In genomic region chr7:108211382-108212201, GRCh38 we compare ENCODE assay signal across 8 cellular contexts.
DNase-seq lines count a peak whose midpoint lies in the region; ATAC-seq and TF ChIP-seq lines count a peak whose summit lies in the region.

No MANE protein-coding gene starts in this region.

- WGBS in ovary, 3 donors, result 79 to 86% (median 82%) methylated on average over 7 of the region's 7 CpGs

- H4K20me1 ChIP-seq in KMS-11 (ENCODE audit: insufficient read depth), result no peaks in the 10 kb centered on the region

- no peak overlapping the region for H3K4me3 Mint-ChIP-seq in activated B cell treated with CpG ODN at 0.5 μM for 24 hours

- no peaks in the 10 kb centered on the region for H3K27me3 ChIP-seq in KMS-11 (ENCODE audit: insufficient read depth, low read depth)
- H3K27me3 ChIP-seq in ovary, result no peaks in the 10 kb centered on the region

- no peaks in the 10 kb centered on the region for H3K36me3 Mint-ChIP-seq in activated B cell treated with CpG ODN at 0.5 μM for 24 hours (ENCODE audit: low read depth)

- no peak for TF ChIP-seq EP300 in ovary (IDR thresholded peaks at IDR 0.05)

- peaks cover 12% of the 10 kb centered on the region for H3K4me1 Mint-ChIP-seq in activated B cell treated with CpG ODN at 0.5 μM for 24 hours

- intact Hi-C loops in activated B cell treated with CpG ODN at 0.5 μM for 24 hours (cut with micrococcal nuclease), result no loop called here
- intact Hi-C loops in ovary (cut with DNase I), result no loop called here

- H3K9me3 ChIP-seq in ovary, result no peaks in the 10 kb centered on the region

- peak overlapping the region; percentile 28; the same call in 1 of the 2 replicates for H2AFZ ChIP-seq in KMS-11 (ENCODE audit: low read depth)

- peak overlapping the region; percentile 86 for H3K9ac ChIP-seq in KMS-11

- DNase-seq in EH (ENCODE audit: low read depth) (peak; percentile 37), activated B cell treated with CpG ODN at 0.5 μM for 24 hours (no peak), renal cortical epithelial cell (ENCODE audit: low read depth) (peak; percentile 90), ovary (no peak), MV-4-11 (lab: John Stamatoyannopoulos, UW) (no peak)
- DNase-seq in activated CD4-positive, alpha-beta T cell treated with anti-CD3 and anti-CD28 coated beads, Interleukin-2, amount 50 U/mL, for 4 hours, result no peak

- H3K4me1 ChIP-seq in KMS-11 (ENCODE audit: low read depth, poor library complexity, severe bottlenecking) (peaks cover 84% of the 10 kb centered on the region), ovary (ENCODE audit: insufficient read depth) (no peaks in the 10 kb centered on the region)

- H3K27me3 Mint-ChIP-seq in activated B cell treated with CpG ODN at 0.5 μM for 24 hours, result no peaks in the 10 kb centered on the region

- H3K27ac ChIP-seq in KMS-11 (peak overlapping the region; percentile 99), ovary (no peak overlapping the region)

- ATAC-seq in GM21717 (IDR thresholded peaks at IDR 0.05; ENCODE audit: unreplicated experiment), result peak; percentile 79
- ATAC-seq in activated B cell treated with CpG ODN at 0.5 μM for 24 hours (ENCODE audit: low read depth), result peak; percentile 54

- no peaks in the 10 kb centered on the region for H3K79me2 ChIP-seq in KMS-11 (ENCODE audit: insufficient read depth, low read depth)

- H3K4me3 ChIP-seq in KMS-11 (IDR thresholded peaks at IDR 0.05; ENCODE audit: insufficient read depth, low read depth, low read length) (no peak overlapping the region), ovary (no peak overlapping the region)

- peak overlapping the region; percentile 89 for H3K4me2 ChIP-seq in KMS-11

- TF ChIP-seq POLR2A in ovary (IDR thresholded peaks at IDR 0.05), result no peak

- CTCF ChIA-PET in activated B cell treated with CpG ODN at 0.5 μM for 24 hours (lab: Charles Lee), result no interaction called here

- TF ChIP-seq CTCF in KMS-11 (conservative IDR thresholded peaks at IDR 0.05; ENCODE audit: low read depth, low read length), result no peak
- TF ChIP-seq CTCF in activated B cell treated with CpG ODN at 0.5 μM for 24 hours (IDR thresholded peaks at IDR 0.05), result no peak
- TF ChIP-seq CTCF in ovary (IDR thresholded peaks at IDR 0.05), result no peak

- POLR2A ChIA-PET in activated B cell treated with CpG ODN at 0.5 μM for 24 hours (lab: Charles Lee), result no interaction called here

- H3K27ac Mint-ChIP-seq in activated B cell treated with CpG ODN at 0.5 μM for 24 hours, result peak overlapping the region; percentile 20

- H3K9me3 Mint-ChIP-seq in activated B cell treated with CpG ODN at 0.5 μM for 24 hours, result peaks cover 5% of the 10 kb centered on the region

- H3K36me3 ChIP-seq in KMS-11 (ENCODE audit: insufficient read depth) (no peaks in the 10 kb centered on the region; the same call in 1 of the 2 replicates), ovary (no peaks in the 10 kb centered on the region)

Comparison
In these comparisons a context has a peak if more than half of its experiments do, and no peak if none do; other contexts are left out.
1. DNase-seq: peak in EH (single experiment) and renal cortical epithelial cell (single experiment); none in activated B cell treated with CpG ODN at 0.5 μM for 24 hours (single experiment), ovary (0 of 5), activated CD4-positive, alpha-beta T cell treated with anti-CD3 and anti-CD28 coated beads, Interleukin-2, amount 50 U/mL, for 4 hours (0 of 2) and MV-4-11 (single experiment).